9 cellular contexts compared by ENCODE assay signal in genomic region chr7:94449151-94449725, GRCh38. TPM values are rescaled to one million over a fixed set of nuclear protein-coding genes. Genes with fewer than 3 reads are reported as not detected.
DNase-seq lines count a peak whose midpoint lies in the region; ATAC-seq and TF ChIP-seq lines count a peak whose summit lies in the region.
"Had no signal": no experiment of that assay in that cellular context is flagged by ENCODE, and none has a peak within 500 bp of the region (broad histone marks: within the 10 kb centered on the region; RNA-seq: fewer than 3 reads in every experiment).

No MANE protein-coding gene starts in this region.

- POLR2A ChIA-PET in WTC11 (lab: Charles Lee): interaction anchor here (0.6 to 1.0 kb wide), 3 partner anchors 11 to 208 kb away, joined by 3 to 6 read pairs (median 5); partner anchors contain the start of gene COL1A2

- intact Hi-C loops in tibial artery (cut with DNase I; ENCODE audit: low total_unique reads): no loop called here

- H3K9me3 Mint-ChIP-seq in WTC11: no peaks in the 10 kb centered on the region

- no peak overlapping the region for H3K27ac Mint-ChIP-seq in WTC11

- H3K9me3 ChIP-seq in hepatocyte (ENCODE audit: low read depth) (no peaks in the 10 kb centered on the region), tibial artery (no peaks in the 10 kb centered on the region)

- DNase-seq in DMS79 treated with DMSO at 0.1 percent for 48 hours (lab: John Stamatoyannopoulos, UW) (peak; percentile 27), DMS79 (lab: John Stamatoyannopoulos, UW) (no peak), HFF-Myc (ENCODE audit: extremely low read depth, low read depth) (no peak), NCI-H2029 (lab: John Stamatoyannopoulos, UW) (peak; percentile 76), WTC11 (ENCODE audit: low spot score) (no peak), hepatocyte (ENCODE audit: low spot score) (peak; percentile 52), tibial artery (no peak), islet precursor cell (no peak)

- H3K27ac ChIP-seq in hepatocyte (no peak overlapping the region), tibial artery (no peak overlapping the region)
- H3K27ac ChIP-seq: BLaER1 had no signal

- H3K4me3 ChIP-seq in HFF-Myc (replicated peaks; ENCODE audit: low read depth, low read length) (no peak overlapping the region), hepatocyte (no peak overlapping the region), tibial artery (no peak overlapping the region)
- H3K4me3 ChIP-seq: BLaER1 had no signal

- H3K4me2 ChIP-seq in hepatocyte: no peak overlapping the region
- H3K4me2 ChIP-seq: BLaER1 had no signal

- no peaks in the 10 kb centered on the region for H3K79me2 ChIP-seq in hepatocyte

- 53% methylated on average over 4 of the region's 4 CpGs for WGBS in hepatocyte (ENCODE audit: low lambda C conversion rate, missing lambda C conversion rate)

- peak overlapping the region; percentile 13 for H2AFZ ChIP-seq in hepatocyte

- H3K4me3 Mint-ChIP-seq in WTC11: no peak overlapping the region

- H3K36me3 ChIP-seq in hepatocyte (replicated peaks; ENCODE audit: insufficient read depth, low read depth) (no peaks in the 10 kb centered on the region), tibial artery (no peaks in the 10 kb centered on the region)
- H3K36me3 ChIP-seq: BLaER1 had no signal

- H3K36me3 Mint-ChIP-seq in WTC11: 0 out of 2 replicates have a peak, but pooled peaks cover 2% of the 10 kb centered on the region

- no peaks in the 10 kb centered on the region for H3K9me2 ChIP-seq in hepatocyte (replicated peaks; ENCODE audit: insufficient read depth)

- no peaks in the 10 kb centered on the region for H3K27me3 Mint-ChIP-seq in WTC11 (ENCODE audit: low read depth)

- H3K4me1 Mint-ChIP-seq in WTC11: peaks cover 13% of the 10 kb centered on the region

- H4K20me1 ChIP-seq in hepatocyte (ENCODE audit: insufficient read depth, poor library complexity, severe bottlenecking): no peaks in the 10 kb centered on the region
- H4K20me1 ChIP-seq: BLaER1 had no signal

- CTCF ChIA-PET in WTC11 (lab: Charles Lee): interaction anchor here (0.6 to 2.6 kb wide), 28 partner anchors 9 to 1694 kb away, joined by 3 to 21 read pairs (median 4); partner anchors contain the start of genes COL1A2 and SGCE

- H3K4me1 ChIP-seq in hepatocyte (ENCODE audit: insufficient read depth): peaks cover 24% of the 10 kb centered on the region
- no peaks in the 10 kb centered on the region for H3K4me1 ChIP-seq in tibial artery
- H3K4me1 ChIP-seq: BLaER1 had no signal

- H3K27me3 ChIP-seq in hepatocyte (no peaks in the 10 kb centered on the region), tibial artery (no peaks in the 10 kb centered on the region)
- H3K27me3 ChIP-seq: BLaER1 had no signal

- no peak; the same call in 1 of the 2 replicates for ATAC-seq in WTC11

- TF ChIP-seq CTCF in HFF-Myc (IDR thresholded peaks at IDR 0.05; ENCODE audit: low read depth, low read length, missing control alignments): peak; percentile 32
- TF ChIP-seq CTCF in WTC11 (IDR thresholded peaks at IDR 0.05): 0 out of 2 replicates have a peak, but pooled peaks have one; percentile 22
- TF ChIP-seq CTCF in hepatocyte (IDR thresholded peaks at IDR 0.05; ENCODE audit: poor library complexity): peak; percentile 75
- peak; percentile 57 to 63 for TF ChIP-seq CTCF in tibial artery (IDR thresholded peaks at IDR 0.05)

TF ChIP-seq in WTC11, 78 proteins besides CTCF, POLR2A, EP300 and RAD21:
- TF ChIP-seq ESRRA (CRISPR knock-in tag; IDR thresholded peaks at IDR 0.05; ENCODE audit: borderline replicate concordance) (no peak), ELF4 (CRISPR knock-in tag; IDR thresholded peaks at IDR 0.05; ENCODE audit: low read depth) (no peak), GABPB1 (CRISPR knock-in tag; IDR thresholded peaks at IDR 0.05) (no peak), USF2 (CRISPR knock-in tag; IDR thresholded peaks at IDR 0.05) (no peak), TEAD4 (CRISPR knock-in tag; IDR thresholded peaks at IDR 0.05) (no peak), NR1H2 (CRISPR knock-in tag; IDR thresholded peaks at IDR 0.05) (no peak), NR3C1 (CRISPR knock-in tag; conservative IDR thresholded peaks at IDR 0.05; ENCODE audit: low read depth) (no peak), ZNF138 (CRISPR knock-in tag; conservative IDR thresholded peaks at IDR 0.05) (no peak), NR2C2 (CRISPR knock-in tag; IDR thresholded peaks at IDR 0.05) (no peak), ZMAT4 (CRISPR knock-in tag; IDR thresholded peaks at IDR 0.05) (no peak), ZNF232 (CRISPR knock-in tag; IDR thresholded peaks at IDR 0.05) (no peak), PRRX2 (CRISPR knock-in tag; IDR thresholded peaks at IDR 0.05) (no peak), ZNF423 (CRISPR knock-in tag; IDR thresholded peaks at IDR 0.05) (no peak), SMAD3 (CRISPR knock-in tag; IDR thresholded peaks at IDR 0.05; ENCODE audit: borderline replicate concordance) (no peak), IRF1 (CRISPR knock-in tag; IDR thresholded peaks at IDR 0.05) (no peak), IRF2 (CRISPR knock-in tag; IDR thresholded peaks at IDR 0.05; ENCODE audit: borderline replicate concordance, low read depth) (no peak), GTF2I (CRISPR knock-in tag; conservative IDR thresholded peaks at IDR 0.05) (no peak), MYBL2 (CRISPR knock-in tag; IDR thresholded peaks at IDR 0.05) (no peak), ZNF396 (CRISPR knock-in tag; IDR thresholded peaks at IDR 0.05; ENCODE audit: borderline replicate concordance) (no peak)

RNA-seq across cellular contexts. Expression of gene COL1A2, which starts 54.5 kb away (rescaled TPM):
- total RNA-seq in WTC11 (2021) (81.2 to 96.6 TPM (median 88.1 TPM) in 3 replicates), hepatocyte (1,011 and 1,836 TPM in 2 replicates)
- polyA plus RNA-seq in hepatocyte: 2,013 and 2,200 TPM in 2 replicates

Comparison
In these comparisons a context has a peak if more than half of its experiments do, and no peak if none do; other contexts are left out.
1. DNase-seq: peak in DMS79 treated with DMSO at 0.1 percent for 48 hours (single experiment), NCI-H2029 (single experiment) and hepatocyte (single experiment); none in DMS79 (single experiment), HFF-Myc (single experiment), WTC11 (single experiment), tibial artery (0 of 2) and islet precursor cell (single experiment).
2. CTCF ChIP-seq: peak in every context shown above with its lines; median percentile 75 in hepatocyte; 60 in tibial artery; 32 in HFF-Myc; 22 in WTC11.
3. RNA of gene COL1A2, which starts 54.5 kb away (total RNA-seq): 1,011 to 1,836 TPM in hepatocyte; 81.2 to 96.6 TPM in WTC11; every median in the first group is over 10 times any median in the second.